In genomic region chr12:124609041-124609984, GRCh38 we compare ENCODE assay signal across 7 cellular contexts. TPM values are rescaled to one million over a fixed set of nuclear protein-coding genes. Genes with fewer than 3 reads are reported as not detected.
DNase-seq lines count a peak whose midpoint lies in the region; ATAC-seq, FAIRE-seq and TF ChIP-seq lines count a peak whose summit lies in the region.

No MANE protein-coding gene starts in this region.

- peaks cover 4% of the 10 kb centered on the region for H3K9me3 Mint-ChIP-seq in activated CD4-positive, alpha-beta memory T cell treated with anti-CD3 and anti-CD28 coated beads for 36 hours
- peaks cover 11% of the 10 kb centered on the region for H3K9me3 Mint-ChIP-seq in endodermal cell

- TF ChIP-seq POLR2A in uterus (IDR thresholded peaks at IDR 0.05), result no peak

- H3K4me1 ChIP-seq in endodermal cell (ENCODE audit: control insufficient read depth, insufficient read depth, low read length) (peaks cover 11% of the 10 kb centered on the region), pancreas (peaks cover 7 to 18% (median 14%) of the 10 kb centered on the region in 3 donors), uterus (peaks cover 0 to 6% of the 10 kb centered on the region in 2 donors)

- POLR2A ChIA-PET in activated CD4-positive, alpha-beta memory T cell treated with anti-CD3 and anti-CD28 coated beads for 36 hours (lab: Charles Lee), result interaction anchor here (0.9 kb wide), 1 partner anchor 165 kb away, joined by 3 read pairs; no protein-coding TSS in a partner anchor

- H3K4me1 Mint-ChIP-seq in activated CD4-positive, alpha-beta memory T cell treated with anti-CD3 and anti-CD28 coated beads for 36 hours (ENCODE audit: low read depth), result peaks cover 30% of the 10 kb centered on the region
- H3K4me1 Mint-ChIP-seq in endodermal cell, result peaks cover 20% of the 10 kb centered on the region

- CTCF ChIA-PET in activated CD4-positive, alpha-beta memory T cell treated with anti-CD3 and anti-CD28 coated beads for 36 hours (lab: Charles Lee), result no interaction called here

- ATAC-seq in GM18907 (IDR thresholded peaks at IDR 0.05; ENCODE audit: unreplicated experiment) (peak; percentile 78), HG03135 (IDR thresholded peaks at IDR 0.05; ENCODE audit: unreplicated experiment) (peak; percentile 79), pancreas (peak; percentile 88 to 95 (median 94))

- peaks cover 6% of the 10 kb centered on the region for H3K9me3 ChIP-seq in endodermal cell (ENCODE audit: control insufficient read depth, low read length)
- H3K9me3 ChIP-seq in pancreas, result no peaks in the 10 kb centered on the region
- H3K9me3 ChIP-seq in uterus, result no peaks in the 10 kb centered on the region

- 82 to 85% methylated on average over 22 to 31 of the region's 31 CpGs for WGBS in endodermal cell (ENCODE audit: insufficient coverage in 1 of 2, insufficient read length in 1 of 2), 2 experiments
- 9 to 12% methylated on average over 31 of the region's 31 CpGs for WGBS in pancreas, 2 donors

- H3K36me3 Mint-ChIP-seq in activated CD4-positive, alpha-beta memory T cell treated with anti-CD3 and anti-CD28 coated beads for 36 hours, result no peaks in the 10 kb centered on the region
- peaks cover 2% of the 10 kb centered on the region for H3K36me3 Mint-ChIP-seq in endodermal cell (ENCODE audit: low read depth)

- H3K27ac ChIP-seq in endodermal cell (ENCODE audit: low read depth, low read length) (no peak overlapping the region), pancreas (peak overlapping the region; percentile 22 to 71 (median 57)), uterus (no peak overlapping the region)

- TF ChIP-seq CTCF in endodermal cell (conservative IDR thresholded peaks at IDR 0.05), result no peak
- no peak for TF ChIP-seq CTCF in pancreas (IDR thresholded peaks at IDR 0.05)
- TF ChIP-seq CTCF in uterus (IDR thresholded peaks at IDR 0.05), result no peak

- no peak overlapping the region for H3K27ac Mint-ChIP-seq in activated CD4-positive, alpha-beta memory T cell treated with anti-CD3 and anti-CD28 coated beads for 36 hours
- H3K27ac Mint-ChIP-seq in endodermal cell, result peak overlapping the region; percentile 44

- DNase-seq in NCI-H2196 (lab: John Stamatoyannopoulos, UW; ENCODE audit: unreplicated experiment) (peak; percentile 95), endodermal cell (peak; percentile 78), pancreas (peak; percentile 93 to 99 (median 97)), uterus (peak; percentile 63 to 75)
- peak; percentile 89 for DNase-seq in activated CD4-positive, alpha-beta memory T cell treated with anti-CD3 and anti-CD28 coated beads for 36 hours

- H3K36me3 ChIP-seq in endodermal cell (ENCODE audit: control insufficient read depth, insufficient read depth, low read length) (no peaks in the 10 kb centered on the region), pancreas (no peaks in the 10 kb centered on the region), uterus (no peaks in the 10 kb centered on the region)

- H3K27me3 ChIP-seq in endodermal cell (ENCODE audit: control insufficient read depth, insufficient read depth, low read length, poor library complexity, severe bottlenecking) (no peaks in the 10 kb centered on the region), pancreas (no peaks in the 10 kb centered on the region), uterus (no peaks in the 10 kb centered on the region)

- no peak for FAIRE-seq in pancreas (lab: Jason Lieb, UNC)

- H3K9ac ChIP-seq in endodermal cell (ENCODE audit: extremely low read depth, low read length, poor library complexity, severe bottlenecking), result no peak overlapping the region

- intact Hi-C loops in activated CD4-positive, alpha-beta memory T cell treated with anti-CD3 and anti-CD28 coated beads for 36 hours (cut with micrococcal nuclease), result loop anchor here (1.0 to 2.0 kb wide), 2 partner anchors 27 to 43 kb away; partner anchors contain the start of gene NCOR2
- intact Hi-C loops in pancreas (cut with DNase I) (no loop called here), uterus (cut with DNase I; ENCODE audit: low total_unique reads) (no loop called here)

- H3K27me3 Mint-ChIP-seq in activated CD4-positive, alpha-beta memory T cell treated with anti-CD3 and anti-CD28 coated beads for 36 hours, result peaks cover 3% of the 10 kb centered on the region
- H3K27me3 Mint-ChIP-seq in endodermal cell (ENCODE audit: insufficient read depth), result peaks cover 2% of the 10 kb centered on the region

- H3K4me3 Mint-ChIP-seq in activated CD4-positive, alpha-beta memory T cell treated with anti-CD3 and anti-CD28 coated beads for 36 hours, result peak overlapping the region; percentile 7
- H3K4me3 Mint-ChIP-seq in endodermal cell, result no peak overlapping the region

- no peak overlapping the region for H3K4me3 ChIP-seq in endodermal cell (ENCODE audit: low read length)
- peak overlapping the region in 2 of 4 donors; percentile 10 to 17 for H3K4me3 ChIP-seq in pancreas
- H3K4me3 ChIP-seq in uterus, result no peak overlapping the region

RNA-seq across cellular contexts. Expression of gene NCOR2, which starts 41.9 kb away (rescaled TPM):
- total RNA-seq in activated CD4-positive, alpha-beta memory T cell treated with anti-CD3 and anti-CD28 coated beads for 36 hours, result 10 to 100 TPM; 86.1 to 86.9 TPM
- 100 to 1,000 TPM; 185 to 207 TPM for total RNA-seq in endodermal cell
- 112 TPM for polyA plus RNA-seq in endodermal cell (2013, experiment 1 of 2)
- 110 TPM for polyA plus RNA-seq in endodermal cell (2013, experiment 2 of 2)
- total RNA-seq in pancreas, result 100 to 1,000 TPM in 3 of 6 donors, 10 to 100 TPM in 3; 97.7 to 148 (median 101) TPM
- 10 to 100 TPM; 49.6 to 91.6 TPM for polyA plus RNA-seq in pancreas
- 100 to 1,000 TPM in 2 of 4 donors, 10 to 100 TPM in 2; 65.1 to 436 (median 102) TPM for total RNA-seq in uterus

Comparison
In these comparisons a context has a peak if more than half of its experiments do, and no peak if none do; other contexts are left out.
1. H3K27ac ChIP-seq: peak in pancreas (4 of 4); none in endodermal cell (single experiment) and uterus (0 of 2).
2. Peak in every context shown above with its lines, with median percentiles within 50 percentile points of each other: ATAC-seq and DNase-seq.